Comparison of ENCODE assay signal across 23 cellular contexts in the genomic region with DNA sequence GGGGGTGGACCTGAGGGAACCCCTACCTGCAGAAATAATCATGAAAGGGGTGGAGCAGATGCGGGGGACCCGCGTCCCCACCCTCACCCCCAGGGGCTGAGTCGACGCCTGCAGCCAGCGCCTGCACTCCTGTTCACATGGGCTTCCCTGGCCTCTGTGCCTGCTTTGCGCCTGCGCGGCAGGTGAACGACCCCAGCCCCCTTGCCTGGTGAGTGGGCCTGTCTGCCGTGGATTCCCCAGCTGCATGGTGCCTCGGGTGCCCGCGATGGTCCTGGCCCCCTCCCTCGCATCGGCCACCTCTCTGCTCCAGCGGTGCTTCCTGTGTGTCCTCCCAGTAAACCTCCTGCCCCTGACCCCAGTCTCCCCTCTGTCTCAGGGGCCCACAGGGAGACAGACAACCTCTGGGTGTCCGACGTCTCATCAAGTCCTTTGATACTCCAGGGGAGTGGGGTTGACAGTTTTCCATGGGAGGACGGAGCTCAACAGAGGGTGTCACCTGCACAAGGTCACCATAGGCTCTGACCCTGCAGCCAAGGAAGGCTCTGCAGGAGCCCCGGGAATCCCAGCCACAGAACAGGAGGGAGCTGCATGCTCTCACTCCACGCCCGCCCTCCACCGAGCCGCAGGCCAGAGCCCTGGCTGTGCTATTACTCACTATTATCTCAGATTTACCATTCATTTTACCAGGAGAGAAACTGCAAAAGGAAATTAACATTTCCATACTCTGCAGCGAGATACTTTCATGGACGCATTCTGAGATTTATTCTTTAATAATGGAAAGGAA. TPM values are rescaled to one million over a fixed set of nuclear protein-coding genes. Genes with fewer than 3 reads are reported as not detected.
DNase-seq lines count a peak whose midpoint lies in the region; ATAC-seq, FAIRE-seq and TF ChIP-seq lines count a peak whose summit lies in the region.
"Had no signal": no experiment of that assay in that cellular context is flagged by ENCODE, and none has a peak within 500 bp of the region (broad histone marks: within the 10 kb centered on the region; RNA-seq: fewer than 3 reads in every experiment).

No MANE protein-coding gene starts in this region.

- CTCF ChIA-PET in HepG2 (lab: Yijun Ruan, JAX; ENCODE audit: low intra/inter-chr PET ratio, low total read pairs) (interaction anchor here (1.5 kb wide), 1 partner anchor 101 kb away, joined by 6 read pairs; no protein-coding TSS in a partner anchor), HEK293 (lab: Yijun Ruan, JAX) (interaction anchor here (0.6 to 1.1 kb wide), 3 partner anchors 17 to 56 kb away, joined by 3 to 4 read pairs (median 3); no protein-coding TSS in a partner anchor), WTC11 (lab: Charles Lee) (interaction anchor here (0.9 kb wide), 1 partner anchor 295 kb away, joined by 3 read pairs; no protein-coding TSS in a partner anchor)

- no peak overlapping the region for H2AFZ ChIP-seq in HepG2 (ENCODE audit: low read length)
- H2AFZ ChIP-seq in neuronal stem cell (ENCODE audit: low read length), result no peak overlapping the region
- no peak overlapping the region for H2AFZ ChIP-seq in H9 (ENCODE audit: low read length)
- H2AFZ ChIP-seq: GM23338 had no signal

- H3K27me3 ChIP-seq in HepG2 (ENCODE audit: control insufficient read depth in 1 of 2, insufficient read depth in 2 of 2, low read length in 2 of 2) (peaks cover 47 to 97% of the 10 kb centered on the region in 2 experiments), right lobe of liver (no peaks in the 10 kb centered on the region), neuronal stem cell (ENCODE audit: control insufficient read depth in 3 of 3, insufficient read depth in 3 of 3, low read depth in 1 of 3, low read length in 3 of 3) (peaks cover 0 to 18% (median 0%) of the 10 kb centered on the region in 3 experiments), H9 (ENCODE audit: insufficient read depth, low read length) (no peaks in the 10 kb centered on the region)

- H3K36me3 Mint-ChIP-seq in WTC11, result no peaks in the 10 kb centered on the region
- H3K36me3 Mint-ChIP-seq in H9 (ENCODE audit: insufficient read depth in 1 of 3, low read depth in 3 of 3), result no peaks in the 10 kb centered on the region
- H3K36me3 Mint-ChIP-seq: CD14-positive monocyte; CD8-positive, alpha-beta memory T cell had no signal

- no peak for TF ChIP-seq RAD21 in HepG2 (CRISPR knock-in tag; IDR thresholded peaks at IDR 0.05)

- no peak overlapping the region for H3K4me3 Mint-ChIP-seq in WTC11
- no peak overlapping the region for H3K4me3 Mint-ChIP-seq in H9
- H3K4me3 Mint-ChIP-seq: CD14-positive monocyte; CD4-positive, alpha-beta T cell; CD8-positive, alpha-beta memory T cell; GM23338 had no signal

- in situ Hi-C loops in HepG2 (cut with HindIII; ENCODE audit: extremely low pct_ligation_motif_present, low pct_unique_long_range_greater_than_20kb), result loop anchor here (10.0 kb wide), 1 partner anchor 85 kb away; no protein-coding TSS in a partner anchor

- H3K27ac Mint-ChIP-seq in WTC11 (peak overlapping the region; percentile 68; the same call in 1 of the 2 replicates), H9 (no peak overlapping the region; a peak in 1 of 7 replicates)
- H3K27ac Mint-ChIP-seq: CD4-positive, alpha-beta T cell; GM23338 had no signal

- no peaks in the 10 kb centered on the region for H3K27me3 Mint-ChIP-seq in WTC11 (ENCODE audit: low read depth)
- H3K27me3 Mint-ChIP-seq in H9 (ENCODE audit: low read depth), result peaks cover 1% of the 10 kb centered on the region; the same call in 1 of the 2 replicates
- H3K27me3 Mint-ChIP-seq: CD4-positive, alpha-beta T cell had no signal

- no peak overlapping the region for H2BK20ac ChIP-seq in H9 (ENCODE audit: low read depth, low read length, poor library complexity, severe bottlenecking)

- H3K56ac ChIP-seq in H9 (ENCODE audit: insufficient read length, low read depth, low read length), result no peak overlapping the region

- H3K4me3 ChIP-seq in HepG2 (replicated peaks in 1 of 3; ENCODE audit: insufficient read depth in 1 of 3, low read depth in 2 of 3, low read length in 3 of 3), result no peak overlapping the region
- H3K4me3 ChIP-seq in right lobe of liver, result no peak overlapping the region
- no peak overlapping the region for H3K4me3 ChIP-seq in HEK293 (ENCODE audit: low read depth, low read length)
- H3K4me3 ChIP-seq in neuronal stem cell (ENCODE audit: low read length in 2 of 2), result no peak overlapping the region
- H3K4me3 ChIP-seq: A549, GM12878, GM23338, HAP-1 had no signal

- peak overlapping the region; percentile 69 for H2BK12ac ChIP-seq in neuronal stem cell (ENCODE audit: low read length)
- no peak overlapping the region for H2BK12ac ChIP-seq in H9 (ENCODE audit: insufficient read length, low read depth, low read length)

- no peak overlapping the region for H3T11ph ChIP-seq in H9 (ENCODE audit: low read length)

- H2BK15ac ChIP-seq in neuronal stem cell (ENCODE audit: low read length), result peak overlapping the region; percentile 95
- no peak overlapping the region for H2BK15ac ChIP-seq in H9 (ENCODE audit: low read depth, low read length)

- H3K79me2 ChIP-seq in HepG2 (ENCODE audit: insufficient read depth, low read length) (no peaks in the 10 kb centered on the region), H9 (ENCODE audit: insufficient read depth, low read length) (no peaks in the 10 kb centered on the region)

- WGBS in HepG2 (ENCODE audit: low lambda C conversion rate), result 45% methylated on average over 20 of the region's 27 CpGs
- WGBS in right lobe of liver (ENCODE audit: insufficient coverage, low coverage, low lambda C conversion rate, missing lambda C conversion rate), result 66% methylated on average over 11 of the region's 27 CpGs
- no CpG with 5 or more reads among the region's 27 CpGs for WGBS in neuronal stem cell (ENCODE audit: extremely low coverage in 2 of 2, insufficient read length in 2 of 2, insufficient replicate concordance in 1 of 2), 2 donors
- no CpG with 5 or more reads among the region's 27 CpGs for WGBS in H9 (ENCODE audit: extremely low coverage, insufficient read length, low lambda C conversion rate)

- H3K4me2 ChIP-seq in HepG2 (ENCODE audit: low read depth, low read length) (no peak overlapping the region), neuronal stem cell (ENCODE audit: insufficient read depth, low read length, poor library complexity, severe bottlenecking) (no peak overlapping the region), H9 (ENCODE audit: insufficient read depth, insufficient read length, low read length) (no peak overlapping the region)
- H3K4me2 ChIP-seq: A549, GM23338 had no signal

- TF ChIP-seq POLR2A in HepG2 (IDR thresholded peaks at IDR 0.05; ENCODE audit: insufficient read depth in 1 of 2, low read depth in 2 of 2, low read length in 2 of 2) (no peak), right lobe of liver (IDR thresholded peaks at IDR 0.05) (no peak)

- H3K4me1 Mint-ChIP-seq in WTC11, result peaks cover 6% of the 10 kb centered on the region; the same call in 1 of the 2 replicates
- H3K4me1 Mint-ChIP-seq in H9, result peaks cover 14 to 16% of the 10 kb centered on the region in 2 experiments

- H3K27ac ChIP-seq in HepG2 (ENCODE audit: extremely low read length, insufficient read depth, low read length) (no peak overlapping the region), right lobe of liver (no peak overlapping the region), HEK293 (ENCODE audit: extremely low read depth, low read depth, low read length) (no peak overlapping the region), neuronal stem cell (replicated peaks; ENCODE audit: low read length) (no peak overlapping the region), H9 (ENCODE audit: insufficient read length, low read depth, low read length) (no peak overlapping the region)
- H3K27ac ChIP-seq: A549 had no signal

- no peak overlapping the region for H4K5ac ChIP-seq in H9 (ENCODE audit: insufficient read length, low read depth, low read length)

- H3K23me2 ChIP-seq in H9 (ENCODE audit: insufficient read length, low read depth, low read length, poor library complexity, severe bottlenecking), result no peaks in the 10 kb centered on the region

- peak overlapping the region; percentile 4 for H3K18ac ChIP-seq in neuronal stem cell (ENCODE audit: low read length)
- no peak overlapping the region for H3K18ac ChIP-seq in H9 (ENCODE audit: insufficient read length, low read depth, low read length)

- H3K4ac ChIP-seq in neuronal stem cell (ENCODE audit: low read length) (no peak overlapping the region), H9 (ENCODE audit: low read depth, low read length) (no peak overlapping the region)

- TF ChIP-seq CTCF in HepG2 (CRISPR knock-in tag; IDR thresholded peaks at IDR 0.05) (no peak), right lobe of liver (IDR thresholded peaks at IDR 0.05) (no peak), HEK293 (tag by site-specific recombination; IDR thresholded peaks at IDR 0.05) (no peak), WTC11 (IDR thresholded peaks at IDR 0.05) (no peak), H9 (conservative IDR thresholded peaks at IDR 0.05) (no peak)

- H4K91ac ChIP-seq in neuronal stem cell (ENCODE audit: low read depth, low read length, poor library complexity) (no peak overlapping the region), H9 (ENCODE audit: insufficient read length, low read depth, low read length) (no peak overlapping the region)

- DNase-seq in HepG2 (ENCODE audit: low spot score), result no peak
- DNase-seq in right lobe of liver, result no peak
- no peak for DNase-seq in WTC11 (ENCODE audit: low spot score)
- no peak for DNase-seq in neuronal stem cell (ENCODE audit: low spot score)
- no peak for DNase-seq in NCI-H2171 treated with DMSO at 0.1 percent for 48 hours (lab: John Stamatoyannopoulos, UW)
- no peak for DNase-seq in H9
- no peak for DNase-seq in cortex of kidney (lab: John Stamatoyannopoulos, UW)
- DNase-seq: 8988T; CD4-positive, alpha-beta T cell; DMS 273 treated with DMSO at 0.1 percent for 48 hours; DMS79; EL; GDM1 had no signal

- H3K9ac ChIP-seq in HepG2 (ENCODE audit: insufficient read depth, low read depth, low read length) (no peak overlapping the region), neuronal stem cell (ENCODE audit: low read depth, low read length, poor library complexity) (peak overlapping the region; percentile 88), H9 (ENCODE audit: extremely low read depth, insufficient read length, low read length) (no peak overlapping the region)

- H2BK5ac ChIP-seq in neuronal stem cell (ENCODE audit: low read length), result peak overlapping the region; percentile 58
- no peak overlapping the region for H2BK5ac ChIP-seq in H9 (ENCODE audit: insufficient read length, low read length)

- intact Hi-C loops in HepG2 (cut with micrococcal nuclease; ENCODE audit: unreplicated experiment), result loop anchor here (5.0 kb wide), 1 partner anchor 102 kb away; no protein-coding TSS in a partner anchor
- intact Hi-C loops in right lobe of liver (cut with DNase I), result no loop called here

- POLR2A ChIA-PET in HepG2 (lab: Yijun Ruan, JAX) (no interaction called here), HEK293 (lab: Yijun Ruan, JAX) (no interaction called here), WTC11 (lab: Charles Lee) (no interaction called here)

- peak overlapping the region; percentile 40 for H2BK120ac ChIP-seq in neuronal stem cell (ENCODE audit: low read depth, low read length)
- H2BK120ac ChIP-seq in H9 (ENCODE audit: low read depth, low read length, poor library complexity, severe bottlenecking), result no peak overlapping the region

- H3K9me3 ChIP-seq in HepG2 (ENCODE audit: low read length) (no peaks in the 10 kb centered on the region), right lobe of liver (no peaks in the 10 kb centered on the region), HEK293 (ENCODE audit: control insufficient read depth, insufficient read depth, low read depth, low read length) (no peaks in the 10 kb centered on the region), neuronal stem cell (replicated peaks in 1 of 2; ENCODE audit: control insufficient read depth in 2 of 2, insufficient read depth in 1 of 2, low read depth in 1 of 2, low read length in 2 of 2) (no peaks in the 10 kb centered on the region), H9 (ENCODE audit: control insufficient read depth, low read depth, low read length) (no peaks in the 10 kb centered on the region)
- H3K9me3 ChIP-seq: A549, HAP-1 had no signal

- H3K9me3 Mint-ChIP-seq in WTC11, result no peaks in the 10 kb centered on the region
- no peaks in the 10 kb centered on the region; a peak in 1 of 5 replicates for H3K9me3 Mint-ChIP-seq in H9
- H3K9me3 Mint-ChIP-seq: CD14-positive monocyte; CD4-positive, alpha-beta T cell; CD8-positive, alpha-beta memory T cell; GM23338 had no signal

- H3K79me1 ChIP-seq in neuronal stem cell (ENCODE audit: low read depth, low read length) (no peaks in the 10 kb centered on the region), H9 (ENCODE audit: insufficient read depth, low read depth, low read length, poor library complexity, severe bottlenecking) (no peaks in the 10 kb centered on the region)

- H3K14ac ChIP-seq in neuronal stem cell (ENCODE audit: low read length), result peak overlapping the region; percentile 75
- no peak overlapping the region for H3K14ac ChIP-seq in H9 (ENCODE audit: insufficient read depth, low read length)

- peaks cover 7% of the 10 kb centered on the region; the same call in 1 of the 2 replicates for H4K20me1 ChIP-seq in HepG2 (ENCODE audit: insufficient read depth, low read length)
- H4K20me1 ChIP-seq in H9 (ENCODE audit: control insufficient read depth, insufficient read depth, insufficient read length), result no peaks in the 10 kb centered on the region

- no TSS peak for BruUV-seq in HepG2 (replicated peaks; lab: Mats Ljungman, UMichigan)

- H2AK5ac ChIP-seq in neuronal stem cell (ENCODE audit: low read depth, low read length), result peak overlapping the region; percentile 33
- H2AK5ac ChIP-seq in H9 (ENCODE audit: insufficient read length, low read length), result no peak overlapping the region

- TF ChIP-seq EP300 in HepG2 (IDR thresholded peaks at IDR 0.05; ENCODE audit: low read depth in 2 of 2, low read length in 2 of 2), result no peak
- TF ChIP-seq EP300 in HepG2 (CRISPR knock-in tag; IDR thresholded peaks at IDR 0.05; ENCODE audit: borderline replicate concordance), result no peak

- H3K23ac ChIP-seq in neuronal stem cell (ENCODE audit: low read depth, low read length, poor library complexity), result peak overlapping the region; percentile 75
- no peak overlapping the region for H3K23ac ChIP-seq in H9 (ENCODE audit: insufficient read length, low read depth, low read length)

- H4K8ac ChIP-seq in neuronal stem cell (ENCODE audit: low read depth, low read length), result no peak overlapping the region
- no peak overlapping the region for H4K8ac ChIP-seq in H9 (replicated peaks; ENCODE audit: insufficient read length, low read depth, low read length)

- no peak for FAIRE-seq in HepG2 (lab: Jason Lieb, UNC)
- FAIRE-seq: A549, D721Med, GM12878, GM19239 had no signal

- ATAC-seq in HepG2 (no peak), right lobe of liver (no peak), WTC11 (no peak)
- ATAC-seq: GM12878 had no signal

- H3K36me3 ChIP-seq in HepG2 (replicated peaks in 1 of 2; ENCODE audit: control insufficient read depth in 1 of 2, insufficient read depth in 2 of 2, low read length in 2 of 2) (no peaks in the 10 kb centered on the region), right lobe of liver (no peaks in the 10 kb centered on the region), HEK293 (ENCODE audit: control insufficient read depth in 2 of 2, insufficient read depth in 1 of 2, low read length in 2 of 2) (no peaks in the 10 kb centered on the region), neuronal stem cell (replicated peaks in 1 of 2; ENCODE audit: control insufficient read depth in 2 of 2, insufficient read depth in 2 of 2, low read length in 2 of 2) (no peaks in the 10 kb centered on the region)
- H3K36me3 ChIP-seq: HAP-1 had no signal

- peaks cover 8% of the 10 kb centered on the region; the same call in 1 of the 2 replicates for H3K4me1 ChIP-seq in HepG2 (ENCODE audit: insufficient read depth, low read length)
- H3K4me1 ChIP-seq in right lobe of liver, result no peaks in the 10 kb centered on the region
- peaks cover 5% of the 10 kb centered on the region for H3K4me1 ChIP-seq in HEK293 (ENCODE audit: control insufficient read depth, insufficient read depth, low read length)
- H3K4me1 ChIP-seq in neuronal stem cell (ENCODE audit: control insufficient read depth in 2 of 2, insufficient read depth in 1 of 2, low read depth in 1 of 2, low read length in 2 of 2), result peaks cover 11 to 19% of the 10 kb centered on the region in 2 donors
- no peaks in the 10 kb centered on the region for H3K4me1 ChIP-seq in H9 (ENCODE audit: insufficient read depth, low read length)
- H3K4me1 ChIP-seq: A549, HAP-1 had no signal

RNA-seq across cellular contexts. Expression of gene NTSR1, which starts 18.6 kb away (rescaled TPM):
- 0.09 TPM in 1 of 2 replicates, not detected in the other for total RNA-seq in HepG2 (2016; rRNA removed; fragmentation: Illumina TruSeq; extraction: Trizol)
- not detected in 2 replicates for total RNA-seq in HepG2 (2016; cell fraction: cytosol; rRNA removed; fragmentation: Illumina TruSeq; extraction: Trizol; ENCODE audit: low read depth)
- 0.04 TPM in 1 of 2 replicates, not detected in the other for total RNA-seq in HepG2 (2016; cell fraction: insoluble cytoplasmic fraction; rRNA removed; fragmentation: Illumina TruSeq; extraction: Trizol)
- 0.09 TPM in 1 of 2 replicates, not detected in the other for total RNA-seq in HepG2 (2016; cell fraction: membrane; rRNA removed; fragmentation: Illumina TruSeq; extraction: Trizol)
- 0.12 TPM in 1 of 2 replicates, not detected in the other for total RNA-seq in HepG2 (2016; cell fraction: nucleus; rRNA removed; fragmentation: Illumina TruSeq; extraction: Trizol)
- polyA plus RNA-seq in HepG2 (2011; rRNA removed), result 0.12 and 0.17 TPM in 2 replicates
- 0.09 and 0.12 TPM in 2 replicates for polyA plus RNA-seq in HepG2 (2011; cell fraction: cytosol; rRNA removed)
- polyA plus RNA-seq in HepG2 (2011; cell fraction: nucleus; rRNA removed), result 0.38 and 0.51 TPM in 2 replicates
- 0.09 and 0.19 TPM in 2 replicates for polyA plus RNA-seq in HepG2 (2012)
- not detected in 2 replicates for polyA plus RNA-seq in HepG2 (2016; cell fraction: cytosol; fragmentation: Illumina TruSeq; extraction: Trizol; ENCODE audit: low read depth)
- 0.08 TPM in 1 of 2 replicates, not detected in the other for polyA plus RNA-seq in HepG2 (2016; cell fraction: insoluble cytoplasmic fraction; fragmentation: Illumina TruSeq; extraction: Trizol; ENCODE audit: low read depth)
- polyA plus RNA-seq in HepG2 (2016; cell fraction: membrane; fragmentation: Illumina TruSeq; extraction: Trizol; ENCODE audit: low read depth), result 0.05 TPM in 1 of 2 replicates, not detected in the other
- polyA plus RNA-seq in HepG2 (2016; cell fraction: nucleus; fragmentation: Illumina TruSeq; extraction: Trizol; ENCODE audit: insufficient read depth, low read depth), result 0.35 and 0.41 TPM in 2 replicates
- 0.24 TPM in 1 of 2 replicates, not detected in the other for polyA minus RNA-seq in HepG2 (2011; rRNA and poly(A)+ RNA removed; ENCODE audit: low replicate concordance)
- polyA minus RNA-seq in HepG2 (2011; cell fraction: cytosol; rRNA and poly(A)+ RNA removed), result not detected in 2 replicates
- polyA minus RNA-seq in HepG2 (2011; cell fraction: nucleus; rRNA and poly(A)+ RNA removed), result 0.12 and 0.13 TPM in 2 replicates
- total RNA-seq in right lobe of liver, result under 1 TPM in 4 of 6 experiments, not detected in 2; 0.04 to 0.74 (median 0.09) TPM
- total RNA-seq in WTC11 (2021), result 0.57 to 0.85 TPM (median 0.63 TPM) in 3 replicates
- polyA plus RNA-seq in neuronal stem cell (2013, experiment 1 of 2), result 0.28 TPM
- polyA plus RNA-seq in neuronal stem cell (2013, experiment 2 of 2), result 0.21 TPM
- total RNA-seq in H9 (2021), result 0.07 and 0.11 TPM in 2 replicates
- total RNA-seq: CD8-positive, alpha-beta memory T cell; GM12878; H4 had no signal
- polyA plus RNA-seq: CD8-positive, alpha-beta memory T cell; GM12878 had no signal

RNA-seq across cellular contexts. Expression of gene SLCO4A1, which starts 47.8 kb away (rescaled TPM):
- total RNA-seq in HepG2 (2016; rRNA removed; fragmentation: Illumina TruSeq; extraction: Trizol), result 23.8 and 55.5 TPM in 2 replicates
- total RNA-seq in HepG2 (2016; cell fraction: cytosol; rRNA removed; fragmentation: Illumina TruSeq; extraction: Trizol; ENCODE audit: low read depth), result 21.3 and 22.4 TPM in 2 replicates
- total RNA-seq in HepG2 (2016; cell fraction: insoluble cytoplasmic fraction; rRNA removed; fragmentation: Illumina TruSeq; extraction: Trizol), result 20.7 and 58.6 TPM in 2 replicates
- 31.3 and 32.0 TPM in 2 replicates for total RNA-seq in HepG2 (2016; cell fraction: membrane; rRNA removed; fragmentation: Illumina TruSeq; extraction: Trizol)
- total RNA-seq in HepG2 (2016; cell fraction: nucleus; rRNA removed; fragmentation: Illumina TruSeq; extraction: Trizol), result 55.7 and 65.4 TPM in 2 replicates
- 91.3 and 112 TPM in 2 replicates for polyA plus RNA-seq in HepG2 (2011; rRNA removed)
- polyA plus RNA-seq in HepG2 (2011; cell fraction: cytosol; rRNA removed), result 53.2 and 96.9 TPM in 2 replicates
- polyA plus RNA-seq in HepG2 (2011; cell fraction: nucleus; rRNA removed), result 133 and 239 TPM in 2 replicates
- 48.1 and 97.6 TPM in 2 replicates for polyA plus RNA-seq in HepG2 (2012)
- 14.3 and 17.6 TPM in 2 replicates for polyA plus RNA-seq in HepG2 (2016; cell fraction: cytosol; fragmentation: Illumina TruSeq; extraction: Trizol; ENCODE audit: low read depth)
- polyA plus RNA-seq in HepG2 (2016; cell fraction: insoluble cytoplasmic fraction; fragmentation: Illumina TruSeq; extraction: Trizol; ENCODE audit: low read depth), result 25.9 and 26.2 TPM in 2 replicates
- 21.9 and 22.4 TPM in 2 replicates for polyA plus RNA-seq in HepG2 (2016; cell fraction: membrane; fragmentation: Illumina TruSeq; extraction: Trizol; ENCODE audit: low read depth)
- polyA plus RNA-seq in HepG2 (2016; cell fraction: nucleus; fragmentation: Illumina TruSeq; extraction: Trizol; ENCODE audit: insufficient read depth, low read depth), result 114 and 125 TPM in 2 replicates
- polyA minus RNA-seq in HepG2 (2011; rRNA and poly(A)+ RNA removed; ENCODE audit: low replicate concordance), result 44.0 and 104 TPM in 2 replicates
- 27.7 and 39.2 TPM in 2 replicates for polyA minus RNA-seq in HepG2 (2011; cell fraction: cytosol; rRNA and poly(A)+ RNA removed)
- polyA minus RNA-seq in HepG2 (2011; cell fraction: nucleus; rRNA and poly(A)+ RNA removed), result 31.2 and 42.4 TPM in 2 replicates
- 1 to 10 TPM in 5 of 6 experiments, under 1 TPM in 1; 0.93 to 8.8 (median 4.3) TPM for total RNA-seq in right lobe of liver
- 15.2 to 19.9 TPM (median 18.5 TPM) in 3 replicates for total RNA-seq in WTC11 (2021)
- 3.5 TPM for polyA plus RNA-seq in neuronal stem cell (2013, experiment 1 of 2)
- 3.9 TPM for polyA plus RNA-seq in neuronal stem cell (2013, experiment 2 of 2)
- 8.4 and 9.4 TPM in 2 replicates for total RNA-seq in H9 (2021)
